Comparison of ENCODE assay signal across 29 cellular contexts in the genomic region with DNA sequence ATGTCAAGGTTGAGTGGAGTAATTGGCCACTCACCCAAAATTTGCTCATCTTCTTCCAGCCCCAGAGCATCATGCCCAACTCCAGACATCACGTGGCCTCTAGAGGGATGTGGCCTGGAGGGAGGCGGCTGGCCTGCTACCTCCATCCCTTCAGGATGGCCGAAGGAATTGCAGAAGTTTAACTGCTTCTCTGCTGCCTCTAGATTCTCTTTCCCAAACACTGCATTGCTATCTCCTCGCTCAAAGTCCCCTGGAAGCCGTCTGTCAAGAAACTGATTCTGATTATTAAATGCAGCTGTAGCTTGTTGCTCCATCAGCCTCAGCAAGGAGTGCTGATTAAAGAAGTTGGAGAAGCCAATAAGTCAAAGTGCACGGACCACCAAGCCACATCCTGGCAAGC.
A peak's percentile ranks its signal among the peaks of the same experiment; 100 is the strongest.
DNase-seq lines count a peak whose midpoint lies in the region; ATAC-seq, FAIRE-seq and TF ChIP-seq lines count a peak whose summit lies in the region.
"Had no signal": no experiment of that assay in that cellular context is flagged by ENCODE, and none has a peak within 500 bp of the region (broad histone marks: within the 10 kb centered on the region; RNA-seq: fewer than 3 reads in every experiment).

No MANE protein-coding gene starts in this region.

- no peak for TF ChIP-seq EP300 in K562 (IDR thresholded peaks at IDR 0.05; ENCODE audit: low read length)

- TF ChIP-seq POLR2A in K562 (conservative IDR thresholded peaks at IDR 0.05): no peak

- WGBS in K562 (ENCODE audit: insufficient coverage, low coverage, missing lambda C conversion rate): 79% methylated on average over 6 of the region's 6 CpGs

- H3K4me1 Mint-ChIP-seq in natural killer cell treated with Interleukin-12 subunit alpha and Interleukin-12 subunit beta and Interleukin-15 and Interleukin-18, amount 100 ng/mL, for 72 hours (ENCODE audit: low read depth in 2 of 2): peaks cover 45 to 63% of the 10 kb centered on the region in 2 donors
- H3K4me1 Mint-ChIP-seq in natural killer cell: peaks cover 37 to 52% of the 10 kb centered on the region in 2 donors
- H3K4me1 Mint-ChIP-seq in stimulated activated naive B cell treated with anti-CD40 and anti-IgM and Interleukin-4, amounts not matched to agents 10 μg/mL and 1 μg/mL and 100 μg/mL, for 72 hours: peaks cover 33 to 65% of the 10 kb centered on the region in 2 donors
- H3K4me1 Mint-ChIP-seq in activated naive CD4-positive, alpha-beta T cell treated with anti-CD3 and anti-CD28 coated beads for 36 hours (ENCODE audit: low read depth): peaks cover 30% of the 10 kb centered on the region

- peaks cover 20 to 61% of the 10 kb centered on the region in 2 experiments for H3K4me1 ChIP-seq in K562 (replicated peaks in 1 of 2; ENCODE audit: control insufficient read depth in 2 of 2, insufficient read depth in 2 of 2, low read length in 2 of 2)
- H3K4me1 ChIP-seq: BE2C had no signal

- no peaks in the 10 kb centered on the region for H4K20me1 ChIP-seq in K562 (replicated peaks; ENCODE audit: control insufficient read depth, insufficient read depth, low read length)

- H3K4me2 ChIP-seq in K562 (ENCODE audit: insufficient read depth, low read length): no peak overlapping the region

- H3K27ac ChIP-seq in K562 (ENCODE audit: extremely low read depth, low read depth, low read length): peak overlapping the region; percentile 85; the same call in 1 of the 3 replicates
- H3K27ac ChIP-seq: SJCRH30 had no signal

- CTCF ChIA-PET in K562 (lab: Yijun Ruan, JAX; ENCODE audit: low intra/inter-chr PET ratio): no interaction called here
- CTCF ChIA-PET in activated naive CD4-positive, alpha-beta T cell treated with anti-CD3 and anti-CD28 coated beads for 36 hours (lab: Charles Lee): no interaction called here

- TF ChIP-seq RAD21 in K562 (CRISPR knock-in tag; conservative IDR thresholded peaks at IDR 0.05 in 1 of 2, IDR thresholded peaks at IDR 0.05 in 1 of 2): no peak

- H3K9me3 Mint-ChIP-seq in natural killer cell treated with Interleukin-12 subunit alpha and Interleukin-12 subunit beta and Interleukin-15 and Interleukin-18, amount 100 ng/mL, for 72 hours: peaks cover 2% of the 10 kb centered on the region
- no peaks in the 10 kb centered on the region for H3K9me3 Mint-ChIP-seq in natural killer cell
- peaks cover 0 to 1% of the 10 kb centered on the region in 2 donors for H3K9me3 Mint-ChIP-seq in stimulated activated naive B cell treated with anti-CD40 and anti-IgM and Interleukin-4, amounts not matched to agents 10 μg/mL and 1 μg/mL and 100 μg/mL, for 72 hours
- no peaks in the 10 kb centered on the region for H3K9me3 Mint-ChIP-seq in activated naive CD4-positive, alpha-beta T cell treated with anti-CD3 and anti-CD28 coated beads for 36 hours
- H3K9me3 Mint-ChIP-seq: CD8-positive, alpha-beta memory T cell; T-cell had no signal

- TF ChIP-seq CTCF in natural killer cell (IDR thresholded peaks at IDR 0.05): no peak
- TF ChIP-seq CTCF in K562 (IDR thresholded peaks at IDR 0.05 in 2 of 3, conservative IDR thresholded peaks at IDR 0.05 in 1 of 3; ENCODE audit: insufficient read depth in 2 of 3, low read depth in 1 of 3, low read length in 3 of 3): no peak
- TF ChIP-seq CTCF in fibroblast of the aortic adventitia (IDR thresholded peaks at IDR 0.05; ENCODE audit: insufficient read depth, low read length): no peak

- peaks cover 5% of the 10 kb centered on the region for H3K9me1 ChIP-seq in K562 (ENCODE audit: control insufficient read depth, insufficient read depth, low read length)

- no peak overlapping the region for H3K4me3 Mint-ChIP-seq in natural killer cell treated with Interleukin-12 subunit alpha and Interleukin-12 subunit beta and Interleukin-15 and Interleukin-18, amount 100 ng/mL, for 72 hours
- no peak overlapping the region for H3K4me3 Mint-ChIP-seq in natural killer cell
- no peak overlapping the region for H3K4me3 Mint-ChIP-seq in stimulated activated naive B cell treated with anti-CD40 and anti-IgM and Interleukin-4, amounts not matched to agents 10 μg/mL and 1 μg/mL and 100 μg/mL, for 72 hours
- H3K4me3 Mint-ChIP-seq in activated naive CD4-positive, alpha-beta T cell treated with anti-CD3 and anti-CD28 coated beads for 36 hours: no peak overlapping the region
- H3K4me3 Mint-ChIP-seq: CD14-positive monocyte; CD8-positive, alpha-beta memory T cell; T-cell had no signal

- no peak for ATAC-seq in natural killer cell treated with Interleukin-12 subunit alpha and Interleukin-12 subunit beta and Interleukin-15 and Interleukin-18, amount 100 ng/mL, for 72 hours
- ATAC-seq in natural killer cell (no peak), K562 (no peak), GM18502 (IDR thresholded peaks at IDR 0.05; ENCODE audit: poor library complexity, unreplicated experiment) (no peak)
- ATAC-seq in stimulated activated naive B cell treated with anti-CD40 and anti-IgM and Interleukin-4, amounts not matched to agents 10 μg/mL and 1 μg/mL and 100 μg/mL, for 72 hours (replicated peaks): no peak
- ATAC-seq: PC-3, Right ventricle myocardium inferior, T-cell had no signal

- peaks cover 12% of the 10 kb centered on the region; the same call in 1 of the 3 replicates for H3K36me3 ChIP-seq in K562 (ENCODE audit: control insufficient read depth, insufficient read depth, low read length)
- H3K36me3 ChIP-seq: BE2C, SJCRH30 had no signal

- peaks cover 46% of the 10 kb centered on the region for H3K36me3 Mint-ChIP-seq in natural killer cell treated with Interleukin-12 subunit alpha and Interleukin-12 subunit beta and Interleukin-15 and Interleukin-18, amount 100 ng/mL, for 72 hours
- H3K36me3 Mint-ChIP-seq in natural killer cell: peaks cover 11% of the 10 kb centered on the region
- H3K36me3 Mint-ChIP-seq in stimulated activated naive B cell treated with anti-CD40 and anti-IgM and Interleukin-4, amounts not matched to agents 10 μg/mL and 1 μg/mL and 100 μg/mL, for 72 hours: peaks cover 0 to 5% of the 10 kb centered on the region in 2 donors
- H3K36me3 Mint-ChIP-seq in activated naive CD4-positive, alpha-beta T cell treated with anti-CD3 and anti-CD28 coated beads for 36 hours (ENCODE audit: low read depth): no peaks in the 10 kb centered on the region

- no peak for FAIRE-seq in K562 (lab: Jason Lieb, UNC)
- FAIRE-seq: GM12892, GM19239, H54 had no signal

- no peaks in the 10 kb centered on the region for H3K27me3 Mint-ChIP-seq in natural killer cell treated with Interleukin-12 subunit alpha and Interleukin-12 subunit beta and Interleukin-15 and Interleukin-18, amount 100 ng/mL, for 72 hours
- H3K27me3 Mint-ChIP-seq in natural killer cell (ENCODE audit: low read depth in 2 of 2): no peaks in the 10 kb centered on the region
- no peaks in the 10 kb centered on the region for H3K27me3 Mint-ChIP-seq in stimulated activated naive B cell treated with anti-CD40 and anti-IgM and Interleukin-4, amounts not matched to agents 10 μg/mL and 1 μg/mL and 100 μg/mL, for 72 hours
- H3K27me3 Mint-ChIP-seq in activated naive CD4-positive, alpha-beta T cell treated with anti-CD3 and anti-CD28 coated beads for 36 hours (ENCODE audit: low read depth): peaks cover 6% of the 10 kb centered on the region

- no peak overlapping the region for H3K4me3 ChIP-seq in K562
- H3K4me3 ChIP-seq in fibroblast of the aortic adventitia (ENCODE audit: low read depth, low read length): no peak overlapping the region
- H3K4me3 ChIP-seq: SJCRH30 had no signal

- H3K79me2 ChIP-seq in K562 (ENCODE audit: control insufficient read depth, insufficient read depth, low read length): no peaks in the 10 kb centered on the region; the same call in 2 of the 3 replicates

- H3K9ac ChIP-seq in K562 (ENCODE audit: insufficient read depth in 1 of 2, low read depth in 2 of 2, low read length in 2 of 2): no peak overlapping the region

- in situ Hi-C loops in K562 (cut with MboI): no loop called here

- H2AFZ ChIP-seq in K562 (ENCODE audit: low read depth, low read length): no peak overlapping the region; the same call in 1 of the 2 replicates

- H3K27me3 ChIP-seq in K562 (ENCODE audit: control insufficient read depth in 2 of 2, insufficient read depth in 2 of 2, low read length in 2 of 2): no peaks in the 10 kb centered on the region
- H3K27me3 ChIP-seq: BE2C, SJCRH30 had no signal

- DNase-seq in natural killer cell treated with Interleukin-12 subunit alpha and Interleukin-12 subunit beta and Interleukin-15 and Interleukin-18, amount 100 ng/mL, for 72 hours (ENCODE audit: low spot score): no peak
- DNase-seq in natural killer cell (no peak), K562 (ENCODE audit: extremely low read depth in 1 of 4, low spot score in 3 of 4) (peak in 1 of 4 experiments; percentile 12), fibroblast of the aortic adventitia (ENCODE audit: low read depth) (peak; percentile 21), NCI-H524 (lab: John Stamatoyannopoulos, UW) (no peak)
- no peak for DNase-seq in stimulated activated naive B cell treated with anti-CD40 and anti-IgM and Interleukin-4, amounts not matched to agents 10 μg/mL and 1 μg/mL and 100 μg/mL, for 72 hours
- no peak for DNase-seq in activated naive CD4-positive, alpha-beta T cell treated with anti-CD3 and anti-CD28 coated beads for 36 hours
- DNase-seq: BE2C; CD8-positive, alpha-beta memory T cell; DMS 273 treated with DMSO at 0.1 percent for 48 hours; DMS79; GF-D8; Karpas-422; NCI-H1092 treated with DMSO at 0.1 percent for 48 hours; NCI-H1436; NCI-H187; NCI-H2081 treated with DMSO at 0.1 percent for 48 hours; NCI-H2171; NCI-H226; NCI-H510A; PC-3; SJCRH30; T-cell had no signal

- peak overlapping the region; percentile 86 to 87 for H3K27ac Mint-ChIP-seq in natural killer cell treated with Interleukin-12 subunit alpha and Interleukin-12 subunit beta and Interleukin-15 and Interleukin-18, amount 100 ng/mL, for 72 hours
- H3K27ac Mint-ChIP-seq in natural killer cell: peak overlapping the region in 1 of 2 donors; percentile 47
- H3K27ac Mint-ChIP-seq in stimulated activated naive B cell treated with anti-CD40 and anti-IgM and Interleukin-4, amounts not matched to agents 10 μg/mL and 1 μg/mL and 100 μg/mL, for 72 hours: peak overlapping the region; percentile 59
- H3K27ac Mint-ChIP-seq in activated naive CD4-positive, alpha-beta T cell treated with anti-CD3 and anti-CD28 coated beads for 36 hours: no peak overlapping the region
- H3K27ac Mint-ChIP-seq: CD8-positive, alpha-beta memory T cell; T-cell had no signal

- POLR2A ChIA-PET in K562 (lab: Yijun Ruan, JAX): interaction anchor here (0.7 to 1.6 kb wide), 4 partner anchors 30 to 434 kb away, joined by 3 to 4 read pairs (median 3); no protein-coding TSS in a partner anchor

- intact Hi-C loops in natural killer cell (cut with micrococcal nuclease): no loop called here
- intact Hi-C loops in K562 (cut with micrococcal nuclease): no loop called here
- intact Hi-C loops in activated naive CD4-positive, alpha-beta T cell treated with anti-CD3 and anti-CD28 coated beads for 36 hours (cut with micrococcal nuclease): no loop called here

- H3K9me3 ChIP-seq in K562 (replicated peaks; ENCODE audit: control insufficient read depth, insufficient read depth, low read depth, low read length): peaks cover 25% of the 10 kb centered on the region
- H3K9me3 ChIP-seq: BE2C, SJCRH30 had no signal

- BruUV-seq in K562 (replicated peaks; lab: Mats Ljungman, UMichigan): no TSS peak

TF ChIP-seq in K562, 482 proteins besides CTCF, POLR2A, EP300 and RAD21 (continues in another document):
- TF ChIP-seq CBFB (CRISPR knock-in tag; IDR thresholded peaks at IDR 0.05): no peak
- no peak for TF ChIP-seq E2F3 (CRISPR knock-in tag; IDR thresholded peaks at IDR 0.05)
- TF ChIP-seq C11orf30 (IDR thresholded peaks at IDR 0.05; ENCODE audit: low read depth): no peak
